Comparison of ENCODE assay signal across 18 cellular contexts in the genomic region with DNA sequence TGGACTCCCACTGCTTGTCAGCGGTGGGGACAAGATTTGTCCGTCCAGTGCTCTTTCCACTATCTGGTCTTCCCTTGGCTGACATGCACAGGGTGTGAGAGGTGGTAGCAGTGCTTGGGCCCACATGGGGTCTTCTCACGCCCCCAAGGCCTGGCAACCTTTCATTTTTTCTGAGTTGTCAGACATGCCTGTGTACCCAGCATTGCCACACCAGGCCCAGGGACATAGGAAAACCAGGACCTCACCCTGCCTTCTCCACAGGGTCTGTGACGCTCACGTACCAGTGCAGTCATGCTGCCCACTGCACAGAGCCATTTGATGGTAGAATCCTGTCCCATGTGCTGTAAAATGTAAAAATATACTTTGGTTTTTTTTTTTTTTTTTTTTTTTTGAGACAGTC. TPM values are rescaled to one million over a fixed set of nuclear protein-coding genes. Genes with fewer than 3 reads are reported as not detected.
DNase-seq lines count a peak whose midpoint lies in the region; ATAC-seq, FAIRE-seq and TF ChIP-seq lines count a peak whose summit lies in the region.
"Had no signal": no experiment of that assay in that cellular context is flagged by ENCODE, and none has a peak within 500 bp of the region (broad histone marks: within the 10 kb centered on the region; RNA-seq: fewer than 3 reads in every experiment).

No MANE protein-coding gene starts in this region.

- no peak overlapping the region for H2AFZ ChIP-seq in hepatocyte
- no peak overlapping the region for H2AFZ ChIP-seq in GM23338
- H2AFZ ChIP-seq in trophoblast cell (ENCODE audit: insufficient read depth, low read length, poor library complexity) = no peak overlapping the region

- no peaks in the 10 kb centered on the region for H3K4me1 ChIP-seq in hepatocyte (ENCODE audit: insufficient read depth)
- H3K4me1 ChIP-seq in sigmoid colon = peaks cover 0 to 26% (median 13%) of the 10 kb centered on the region in 4 donors
- H3K4me1 ChIP-seq in GM23338 (ENCODE audit: insufficient read depth) = no peaks in the 10 kb centered on the region; the same call in 1 of the 2 replicates
- H3K4me1 ChIP-seq in trophoblast cell (ENCODE audit: control insufficient read depth in 1 of 2, insufficient read depth in 2 of 2, low read length in 2 of 2) = peaks cover 7 to 12% of the 10 kb centered on the region in 2 experiments

- no peak for FAIRE-seq in GM19239 (lab: Jason Lieb, UNC)

- no peaks in the 10 kb centered on the region for H3K36me3 ChIP-seq in hepatocyte (replicated peaks; ENCODE audit: insufficient read depth, low read depth)
- peaks cover 0 to 3% (median under 1%) of the 10 kb centered on the region in 4 donors for H3K36me3 ChIP-seq in sigmoid colon
- H3K36me3 ChIP-seq in GM23338 (ENCODE audit: insufficient read depth) = no peaks in the 10 kb centered on the region
- peaks cover 23% of the 10 kb centered on the region in 2 experiments for H3K36me3 ChIP-seq in trophoblast cell (ENCODE audit: control insufficient read depth in 1 of 2, insufficient read depth in 2 of 2, low read length in 2 of 2)
- H3K36me3 ChIP-seq: cardiac muscle cell had no signal

- H3K4me3 Mint-ChIP-seq in CD14-positive monocyte (peak overlapping the region in 1 of 2 donors; percentile 55), GM23338 (no peak overlapping the region)
- H3K4me3 Mint-ChIP-seq: effector memory CD8-positive, alpha-beta T cell; immature natural killer cell; natural killer cell had no signal

- no peak overlapping the region for H2BK120ac ChIP-seq in trophoblast cell (ENCODE audit: insufficient read depth, low read length, poor library complexity)

- H3K9me3 ChIP-seq in hepatocyte (ENCODE audit: low read depth) (no peaks in the 10 kb centered on the region), sigmoid colon (no peaks in the 10 kb centered on the region), trophoblast cell (ENCODE audit: insufficient read depth, low read depth, low read length) (no peaks in the 10 kb centered on the region)

- H3F3A ChIP-seq in GM23338 (replicated peaks; ENCODE audit: low read depth) = no peaks in the 10 kb centered on the region

- H3K9ac ChIP-seq in trophoblast cell (ENCODE audit: low read length) = no peak overlapping the region

- H3K18ac ChIP-seq in trophoblast cell (ENCODE audit: low read length) = no peak overlapping the region

- H4K20me1 ChIP-seq in hepatocyte (ENCODE audit: insufficient read depth, poor library complexity, severe bottlenecking) (no peaks in the 10 kb centered on the region), GM23338 (replicated peaks; ENCODE audit: insufficient read depth) (peaks cover 5% of the 10 kb centered on the region; the same call in 1 of the 2 replicates)

- no peak overlapping the region for H2BK5ac ChIP-seq in trophoblast cell (ENCODE audit: low read depth, low read length, poor library complexity)

- no peak overlapping the region for H3K14ac ChIP-seq in trophoblast cell (ENCODE audit: low read length)

- no peak overlapping the region for H4K91ac ChIP-seq in trophoblast cell (ENCODE audit: low read depth, low read length)

- no peak overlapping the region for H2BK12ac ChIP-seq in trophoblast cell (ENCODE audit: low read length)

- ATAC-seq in GM23338 (no peak), HG03280 (IDR thresholded peaks at IDR 0.05; ENCODE audit: unreplicated experiment) (no peak)

- H3K9me3 Mint-ChIP-seq in CD14-positive monocyte = peaks cover 0 to 18% (median 3%) of the 10 kb centered on the region in 7 donors
- H3K9me3 Mint-ChIP-seq in GM23338 = no peaks in the 10 kb centered on the region
- H3K9me3 Mint-ChIP-seq: effector memory CD8-positive, alpha-beta T cell; immature natural killer cell; natural killer cell had no signal

- H3K27ac ChIP-seq in hepatocyte (peak overlapping the region; percentile 22), sigmoid colon (peak overlapping the region in 2 of 4 donors; percentile 33 to 37), GM23338 (ENCODE audit: low read depth) (no peak overlapping the region), trophoblast cell (ENCODE audit: low read depth, low read length) (no peak overlapping the region)
- H3K27ac ChIP-seq: cardiac muscle cell had no signal

- H3K36me3 Mint-ChIP-seq in CD14-positive monocyte (peaks cover 11 to 27% of the 10 kb centered on the region in 2 donors), GM23338 (ENCODE audit: low read depth) (peaks cover 4% of the 10 kb centered on the region)
- H3K36me3 Mint-ChIP-seq: natural killer cell had no signal

- intact Hi-C loops in CD14-positive monocyte (cut with micrococcal nuclease) = no loop called here
- intact Hi-C loops in sigmoid colon (cut with DNase I) = no loop called here

- no peak overlapping the region for H3K4me2 ChIP-seq in hepatocyte
- no peak overlapping the region for H3K4me2 ChIP-seq in GM23338
- H3K4me2 ChIP-seq in trophoblast cell (ENCODE audit: low read length) = no peak overlapping the region

- H3K27ac Mint-ChIP-seq in CD14-positive monocyte = peak overlapping the region in 6 of 7 donors; percentile 72 to 96 (median 91)
- H3K27ac Mint-ChIP-seq in GM23338 = no peak overlapping the region
- H3K27ac Mint-ChIP-seq: immature natural killer cell had no signal

- H3K27me3 ChIP-seq in hepatocyte = no peaks in the 10 kb centered on the region
- H3K27me3 ChIP-seq in sigmoid colon = no peaks in the 10 kb centered on the region
- H3K27me3 ChIP-seq in GM23338 (ENCODE audit: insufficient read depth) = no peaks in the 10 kb centered on the region
- H3K27me3 ChIP-seq in trophoblast cell (ENCODE audit: insufficient read depth, low read length) = no peaks in the 10 kb centered on the region
- H3K27me3 ChIP-seq: cardiac muscle cell had no signal

- 96% methylated on average over 5 of the region's 5 CpGs for WGBS in hepatocyte (ENCODE audit: low lambda C conversion rate, missing lambda C conversion rate)
- 95 to 98% methylated on average over 5 of the region's 5 CpGs for WGBS in sigmoid colon, 2 donors
- no CpG with 5 or more reads among the region's 5 CpGs for WGBS in trophoblast cell (ENCODE audit: extremely low coverage, insufficient coverage, insufficient read length)

- TF ChIP-seq EP300 in sigmoid colon (IDR thresholded peaks at IDR 0.05) = no peak

- no peak overlapping the region for H3K23ac ChIP-seq in trophoblast cell (ENCODE audit: low read length)

- H3K9me2 ChIP-seq in hepatocyte (replicated peaks; ENCODE audit: insufficient read depth) (no peaks in the 10 kb centered on the region), GM23338 (ENCODE audit: insufficient read depth) (no peaks in the 10 kb centered on the region)

- H3K4me3 ChIP-seq in hepatocyte (no peak overlapping the region), sigmoid colon (no peak overlapping the region), GM23338 (no peak overlapping the region), trophoblast cell (ENCODE audit: low read depth, low read length) (no peak overlapping the region)
- H3K4me3 ChIP-seq: cardiac muscle cell had no signal

- H3K4ac ChIP-seq in trophoblast cell (ENCODE audit: low read depth, low read length) = no peak overlapping the region

- H3K79me2 ChIP-seq in hepatocyte = peaks cover 4% of the 10 kb centered on the region
- peaks cover 15% of the 10 kb centered on the region; the same call in 1 of the 2 replicates for H3K79me2 ChIP-seq in GM23338 (replicated peaks; ENCODE audit: insufficient read depth)
- H3K79me2 ChIP-seq in trophoblast cell (ENCODE audit: control insufficient read depth, insufficient read depth, low read length, poor library complexity) = no peaks in the 10 kb centered on the region

- no peak overlapping the region for H2AK5ac ChIP-seq in trophoblast cell (ENCODE audit: low read length)

- peaks cover 53% of the 10 kb centered on the region for H3K4me1 Mint-ChIP-seq in CD14-positive monocyte
- H3K4me1 Mint-ChIP-seq in GM23338 = peaks cover 9% of the 10 kb centered on the region; the same call in 2 of the 3 replicates

- H4K8ac ChIP-seq in trophoblast cell (ENCODE audit: low read depth, low read length) = no peak overlapping the region

- TF ChIP-seq POLR2A in sigmoid colon (IDR thresholded peaks at IDR 0.05) = no peak

- no peak overlapping the region for H4K12ac ChIP-seq in trophoblast cell (ENCODE audit: low read depth, low read length)

- peaks cover 2% of the 10 kb centered on the region for H3K79me1 ChIP-seq in trophoblast cell (ENCODE audit: low read length)

- no peak for TF ChIP-seq CTCF in CD14-positive monocyte (IDR thresholded peaks at IDR 0.05)
- no peak for TF ChIP-seq CTCF in hepatocyte (IDR thresholded peaks at IDR 0.05; ENCODE audit: poor library complexity)
- TF ChIP-seq CTCF in sigmoid colon (IDR thresholded peaks at IDR 0.05) = no peak
- TF ChIP-seq CTCF in GM23338 (conservative IDR thresholded peaks at IDR 0.05; ENCODE audit: low read depth in 2 of 2) = no peak

- no peak for DNase-seq in CD14-positive monocyte (ENCODE audit: low spot score)
- DNase-seq in OCI-M1 (lab: John Stamatoyannopoulos, UW) = peak; percentile 23
- DNase-seq in hepatocyte (ENCODE audit: low spot score) = no peak
- peak; percentile 62 for DNase-seq in sigmoid colon
- DNase-seq in GM23338 (ENCODE audit: low spot score) = no peak
- DNase-seq in GM19239 (ENCODE audit: insufficient read length, low spot score) = no peak
- DNase-seq in trophoblast cell = no peak
- DNase-seq: activated effector memory CD4-positive, alpha-beta T cell treated with anti-CD3 and anti-CD28 coated beads, Interleukin-2, amount 50 U/mL, for 16 hours; COR-L47; effector memory CD8-positive, alpha-beta T cell; immature natural killer cell; natural killer cell; NCI-H1092; NCI-H2029 treated with DMSO at 0.1 percent for 48 hours; NCI-H446 treated with DMSO at 0.1 percent for 48 hours; NK-92 treated with Interleukin-12 subunit alpha and Interleukin-12 subunit beta, amount 100 ng/mL, for 24 hours had no signal

- H3K27me3 Mint-ChIP-seq in CD14-positive monocyte (ENCODE audit: low read depth in 3 of 3) = peaks cover 79 to 93% (median 84%) of the 10 kb centered on the region in 3 donors
- H3K27me3 Mint-ChIP-seq in GM23338 (ENCODE audit: insufficient read depth, low read depth, poor library complexity) = peaks cover 24% of the 10 kb centered on the region
- H3K27me3 Mint-ChIP-seq: effector memory CD8-positive, alpha-beta T cell had no signal

TF ChIP-seq in GM23338, 12 proteins besides CTCF, POLR2A, EP300 and RAD21 (continues in another document):
- TF ChIP-seq ZNF331 (CRISPR knock-in tag; IDR thresholded peaks at IDR 0.05; ENCODE audit: low read depth) = no peak
- TF ChIP-seq POLR2AphosphoS5 (IDR thresholded peaks at IDR 0.05; ENCODE audit: low read depth) = no peak
- TF ChIP-seq EZH2phosphoT487 (IDR thresholded peaks at IDR 0.05; ENCODE audit: unreplicated experiment) = no peak

RNA-seq across cellular contexts. Expression of gene B9D1, which starts 57.8 kb away (rescaled TPM):
- polyA plus RNA-seq in CD14-positive monocyte = not detected
- 19.0 and 29.6 TPM in 2 replicates for total RNA-seq in hepatocyte
- polyA plus RNA-seq in hepatocyte = 30.8 and 51.3 TPM in 2 replicates
- total RNA-seq in sigmoid colon = 10 to 100 TPM; 15.2 to 22.4 (median 16.0) TPM
- polyA plus RNA-seq in sigmoid colon = 10 to 100 TPM in 1 of 3 donors, 1 to 10 TPM in 2; 6.6 to 12.1 (median 6.9) TPM
- total RNA-seq in GM23338 (2014; rRNA removed; shearing (Covaris generic)) = 47.2 and 63.5 TPM in 2 replicates
- polyA plus RNA-seq in GM23338 (2016; fragmentation: Nextera tagmentation; extraction: Ambion mirVana) = 28.6 and 35.2 TPM in 2 replicates
- polyA plus RNA-seq in trophoblast cell (2013) = 7.2 and 7.3 TPM in 2 replicates

Comparison
In these comparisons a context has a peak if more than half of its experiments do, and no peak if none do; other contexts are left out.
1. DNase-seq: peak in OCI-M1 (single experiment) and sigmoid colon (single experiment); none in CD14-positive monocyte (single experiment), hepatocyte (single experiment), GM23338 (single experiment), GM19239 (single experiment) and trophoblast cell (0 of 2).
2. RNA of gene B9D1, which starts 57.8 kb away (polyA plus RNA-seq): 28.6 to 35.2 TPM in GM23338, 30.8 to 51.3 TPM in hepatocyte and 6.6 to 12.1 TPM in sigmoid colon; not detected in CD14-positive monocyte; every median in the first group is over 4 times any median in the second.